1 cellular context compared by ENCODE assay signal in genomic region chr7:155258233-155258575, GRCh38.
TF ChIP-seq lines count a peak whose summit lies in the region.

No MANE protein-coding gene starts in this region.

TF ChIP-seq in GM23338, 12 proteins besides CTCF, POLR2A, EP300 and RAD21 (continued from another document):
- no peak for TF ChIP-seq REST (IDR thresholded peaks at IDR 0.05; ENCODE audit: unreplicated experiment)
- TF ChIP-seq NANOG (IDR thresholded peaks at IDR 0.05; ENCODE audit: borderline replicate concordance), result no peak
- no peak for TF ChIP-seq STAT1 (IDR thresholded peaks at IDR 0.05; ENCODE audit: unreplicated experiment)
- no peak for TF ChIP-seq CREB1 (CRISPR knock-in tag; IDR thresholded peaks at IDR 0.05; ENCODE audit: low read depth)
- TF ChIP-seq POLR2AphosphoS5 (IDR thresholded peaks at IDR 0.05; ENCODE audit: low read depth), result no peak
TF ChIP-seq in GM23338: peak in this region for 0.
